12 cellular contexts compared by ENCODE assay signal in the genomic region with DNA sequence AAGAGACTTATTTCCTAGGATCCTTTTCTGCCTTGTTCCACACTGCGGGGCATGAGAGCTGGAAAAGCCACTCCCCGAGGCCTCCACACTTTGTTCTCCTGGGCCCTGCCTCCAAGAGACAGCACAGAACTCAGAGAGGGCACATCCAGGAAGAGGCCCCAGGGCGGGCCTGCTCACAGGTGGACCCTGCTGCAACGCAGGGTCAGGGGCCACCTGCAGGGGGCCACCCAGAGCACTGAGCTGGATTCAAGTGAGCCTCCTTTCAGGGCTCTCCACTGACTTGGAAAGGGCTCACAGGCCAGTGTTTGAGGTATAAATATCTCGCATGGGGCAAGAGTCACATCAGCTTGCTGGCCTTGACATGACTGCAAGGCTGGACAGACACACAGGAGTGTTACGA. TPM values are rescaled to one million over a fixed set of nuclear protein-coding genes. Genes with fewer than 3 reads are reported as not detected.
A peak's percentile ranks its signal among the peaks of the same experiment; 100 is the strongest.
DNase-seq lines count a peak whose midpoint lies in the region; ATAC-seq, FAIRE-seq and TF ChIP-seq lines count a peak whose summit lies in the region.
"Had no signal": no experiment of that assay in that cellular context is flagged by ENCODE, and none has a peak within 500 bp of the region (broad histone marks: within the 10 kb centered on the region; RNA-seq: fewer than 3 reads in every experiment).

No MANE protein-coding gene starts in this region.

- no peak for DNase-seq in A549 (ENCODE audit: low read depth in 1 of 2, low spot score in 1 of 2)
- no peak for DNase-seq in GM06990 (ENCODE audit: extremely low read depth, insufficient read length)
- peak; percentile 19 for DNase-seq in SK-MEL-5 (ENCODE audit: low read depth, low spot score)
- DNase-seq in epithelial cell of proximal tubule (ENCODE audit: low read depth) = no peak
- DNase-seq in activated CD4-positive, CD25-positive, alpha-beta regulatory T cell treated with anti-CD3 and anti-CD28 coated beads, Interleukin-2, amount 50 U/mL, for 72 hours = no peak
- no peak for DNase-seq in effector CD8-positive, alpha-beta T cell (lab: John Stamatoyannopoulos, UW)
- DNase-seq in head of caudate nucleus = no peak
- DNase-seq: effector memory CD4-positive, alpha-beta T cell; mesenchymal stem cell; NCI-H1436; T1000 had no signal

- ATAC-seq in A549 = peak in 1 of 2 experiments; percentile 39; a peak in 3 of 6 replicates
- ATAC-seq in GM21529 (IDR thresholded peaks at IDR 0.05; ENCODE audit: unreplicated experiment) = no peak

- POLR2A ChIA-PET in A549 (lab: Yijun Ruan, JAX) = interaction anchor here (0.6 kb wide), 1 partner anchor 665 kb away, joined by 9 read pairs; no protein-coding TSS in a partner anchor

- no peaks in the 10 kb centered on the region for H3K9me3 ChIP-seq in A549

- WGBS in A549 (ENCODE audit: missing lambda C conversion rate) = 67% methylated on average over 4 of the region's 6 CpGs

- peaks cover 29% of the 10 kb centered on the region for H3K36me3 ChIP-seq in GM06990 (ENCODE audit: control insufficient read depth, insufficient read depth, low read length)

- CTCF ChIA-PET in A549 (lab: Yijun Ruan, JAX) = interaction anchor here (1.0 to 14.3 kb wide), 8 partner anchors 10 to 1317 kb away, joined by 3 to 415 read pairs (median 12); partner anchors contain the start of genes NPL and RNASEL

- TF ChIP-seq CTCF in A549 (IDR thresholded peaks at IDR 0.05) = peak; percentile 15; the same call in 2 of the 3 replicates
- TF ChIP-seq CTCF in GM06990 (IDR thresholded peaks at IDR 0.05; ENCODE audit: insufficient read depth, low read length, poor library complexity, severe bottlenecking) = peak; percentile 63
- TF ChIP-seq CTCF in epithelial cell of proximal tubule (conservative IDR thresholded peaks at IDR 0.05; ENCODE audit: low read depth, low read length) = peak; percentile 52

- no peak for FAIRE-seq in A549 (lab: Jason Lieb, UNC)

- TF ChIP-seq POLR2A in A549 (IDR thresholded peaks at IDR 0.05; ENCODE audit: low read length) = no peak

- H3K4me1 ChIP-seq in A549 = peaks cover 5% of the 10 kb centered on the region; the same call in 1 of the 3 replicates

- no peak overlapping the region for H3K4me3 ChIP-seq in A549
- H3K4me3 ChIP-seq in GM06990 (replicated peaks; ENCODE audit: low read depth, low read length) = no peak overlapping the region
- H3K4me3 ChIP-seq in epithelial cell of proximal tubule (ENCODE audit: low read depth, low read length) = no peak overlapping the region

- no peaks in the 10 kb centered on the region for H3K27me3 ChIP-seq in GM06990 (replicated peaks; ENCODE audit: control insufficient read depth, insufficient read depth, low read length)

- H3K27ac ChIP-seq in A549 = no peak overlapping the region

- no peak for TF ChIP-seq EP300 in A549 (IDR thresholded peaks at IDR 0.05)

- H3K4me2 ChIP-seq in A549 = no peak overlapping the region

- no peak for TF ChIP-seq RAD21 in A549 (conservative IDR thresholded peaks at IDR 0.05 in 1 of 2, IDR thresholded peaks at IDR 0.05 in 1 of 2)

- intact Hi-C loops in head of caudate nucleus (cut with DNase I) = loop anchor here (10.0 kb wide), 1 partner anchor 515 kb away; no protein-coding TSS in a partner anchor

- in situ Hi-C loops in SK-MEL-5 (cut with HindIII; ENCODE audit: low pct_unique_long_range_greater_than_20kb, low sequenced_read_pairs) = no loop called here

TF ChIP-seq in A549, 52 proteins besides CTCF, POLR2A, EP300 and RAD21:
- TF ChIP-seq, protein P1, sequence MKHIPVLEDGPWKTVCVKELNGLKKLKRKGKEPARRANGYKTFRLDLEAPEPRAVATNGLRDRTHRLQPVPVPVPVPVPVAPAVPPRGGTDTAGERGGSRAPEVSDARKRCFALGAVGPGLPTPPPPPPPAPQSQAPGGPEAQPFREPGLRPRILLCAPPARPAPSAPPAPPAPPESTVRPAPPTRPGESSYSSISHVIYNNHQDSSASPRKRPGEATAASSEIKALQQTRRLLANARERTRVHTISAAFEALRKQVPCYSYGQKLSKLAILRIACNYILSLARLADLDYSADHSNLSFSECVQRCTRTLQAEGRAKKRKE (CRISPR knock-in tag; IDR thresholded peaks at IDR 0.05; ENCODE audit: low read depth) = no peak
- no peak for TF ChIP-seq EHF (CRISPR knock-in tag; IDR thresholded peaks at IDR 0.05)
- TF ChIP-seq CHD2 (IDR thresholded peaks at IDR 0.05; ENCODE audit: low read length, partially characterized antibody) = no peak
- no peak for TF ChIP-seq EHMT2 (IDR thresholded peaks at IDR 0.05; ENCODE audit: low read depth)
- TF ChIP-seq JUNB (IDR thresholded peaks at IDR 0.05) = no peak
- no peak for TF ChIP-seq ZFP36 (IDR thresholded peaks at IDR 0.05; ENCODE audit: borderline replicate concordance, partially characterized antibody)
- no peak for TF ChIP-seq CBX2 (IDR thresholded peaks at IDR 0.05; ENCODE audit: borderline replicate concordance, low read depth)
- TF ChIP-seq KDM5A (IDR thresholded peaks at IDR 0.05) = no peak
- no peak for TF ChIP-seq MYC (IDR thresholded peaks at IDR 0.05; ENCODE audit: borderline replicate concordance, low read length)
- TF ChIP-seq MAZ (IDR thresholded peaks at IDR 0.05; ENCODE audit: borderline replicate concordance, low read depth, low read length) = no peak
- no peak for TF ChIP-seq TFCP2L1 (CRISPR knock-in tag; IDR thresholded peaks at IDR 0.05)
- no peak for TF ChIP-seq ZNF302 (CRISPR knock-in tag; IDR thresholded peaks at IDR 0.05)
- no peak for TF ChIP-seq GATA3 (IDR thresholded peaks at IDR 0.05; ENCODE audit: borderline replicate concordance)
- no peak for TF ChIP-seq HDAC2 (IDR thresholded peaks at IDR 0.05)

RNA-seq across cellular contexts. Expression of gene RGS16, which starts 4.8 kb away (rescaled TPM):
- polyA plus RNA-seq in A549 (2011; rRNA removed) = 0.30 and 0.45 TPM in 2 replicates
- polyA plus RNA-seq in A549 (2012; cell fraction: cytosol; rRNA removed) = 0.21 and 0.25 TPM in 2 replicates
- polyA plus RNA-seq in A549 (2012; cell fraction: nucleus; rRNA removed) = 0.28 and 0.33 TPM in 2 replicates
- 0.13 to 0.15 TPM (median 0.13 TPM) in 3 replicates for polyA plus RNA-seq in A549 (2017; fragmentation: RNase III; extraction: RNeasy Plus Mini Kit Qiagen cat#74134 plus additional on column Dnase treatment)
- 0.37 and 0.39 TPM in 2 replicates for polyA minus RNA-seq in A549 (2011; rRNA and poly(A)+ RNA removed)
- total RNA-seq in SK-MEL-5 (2014; rRNA removed; shearing (Covaris generic)) = 0.16 and 0.24 TPM in 2 replicates
- 0.36 and 0.79 TPM in 2 replicates for polyA plus RNA-seq in SK-MEL-5 (2015; cell fraction: cytosol; rRNA removed)
- polyA plus RNA-seq in SK-MEL-5 (2015; cell fraction: nucleus; rRNA removed) = 0.84 and 1.3 TPM in 2 replicates
- 0.36 and 0.81 TPM in 2 replicates for total RNA-seq in epithelial cell of proximal tubule

RNA-seq across cellular contexts. Expression of gene RNASEL, which starts 10.3 kb away (rescaled TPM):
- polyA plus RNA-seq in A549 (2011; rRNA removed) = 4.1 and 4.6 TPM in 2 replicates
- polyA plus RNA-seq in A549 (2012; cell fraction: cytosol; rRNA removed) = 0.65 and 0.67 TPM in 2 replicates
- 0.68 and 1.1 TPM in 2 replicates for polyA plus RNA-seq in A549 (2012; cell fraction: nucleus; rRNA removed)
- 1.7 to 1.9 TPM (median 1.9 TPM) in 3 replicates for polyA plus RNA-seq in A549 (2017; fragmentation: RNase III; extraction: RNeasy Plus Mini Kit Qiagen cat#74134 plus additional on column Dnase treatment)
- 1.9 and 3.4 TPM in 2 replicates for polyA minus RNA-seq in A549 (2011; rRNA and poly(A)+ RNA removed)
- total RNA-seq in SK-MEL-5 (2014; rRNA removed; shearing (Covaris generic)) = 5.6 and 6.6 TPM in 2 replicates
- polyA plus RNA-seq in SK-MEL-5 (2015; cell fraction: cytosol; rRNA removed) = 3.8 and 4.9 TPM in 2 replicates
- 10.0 and 11.1 TPM in 2 replicates for polyA plus RNA-seq in SK-MEL-5 (2015; cell fraction: nucleus; rRNA removed)
- total RNA-seq in epithelial cell of proximal tubule = 1.7 and 2.5 TPM in 2 replicates
